Comparison of ENCODE assay signal across 35 cellular contexts in genomic region chr22:30674482-30674881, GRCh38.
"Had no signal": no experiment of that assay in that cellular context is flagged by ENCODE, and none has a peak within 500 bp of the region (broad histone marks: within the 10 kb centered on the region; RNA-seq: fewer than 3 reads in every experiment).

No MANE protein-coding gene starts in this region.

- H3K9ac ChIP-seq: KMS-11 had no signal

- H3K4me3 ChIP-seq: MG63 had no signal

- H3K4me2 ChIP-seq: KMS-11 had no signal

- H3K9me3 ChIP-seq: MG63 had no signal

- DNase-seq: Karpas-422, Kasumi-1, MG63, MM.1S, MV-4-11, NCI-H1048, NCI-H1092, NCI-H1092 treated with DMSO at 0.1 percent for 48 hours, NCI-H1105, NCI-H1105 treated with DMSO at 0.1 percent for 48 hours, NCI-H1417, NCI-H1417 treated with DMSO at 0.1 percent for 48 hours, NCI-H1436, NCI-H1436 treated with DMSO at 0.1 percent for 48 hours, NCI-H146, NCI-H1694, NCI-H1694 treated with DMSO at 0.1 percent for 48 hours, NCI-H187, NCI-H187 treated with DMSO at 0.1 percent for 48 hours, NCI-H1930, NCI-H2029, NCI-H2029 treated with DMSO at 0.1 percent for 48 hours, NCI-H2081, NCI-H2081 treated with DMSO at 0.1 percent for 48 hours, NCI-H2107, NCI-H2171, NCI-H2171 treated with DMSO at 0.1 percent for 48 hours, NCI-H2227 treated with DMSO at 0.1 percent for 48 hours, NCI-H226, NCI-H345, NCI-H446, NCI-H446 treated with DMSO at 0.1 percent for 48 hours, NCI-H510A, NCI-H510A treated with DMSO at 0.1 percent for 48 hours had no signal

- H3K27ac ChIP-seq: KMS-11 had no signal

- H3K36me3 ChIP-seq: MG63 had no signal

- H3K27me3 ChIP-seq: MG63 had no signal
